Comparison of ENCODE assay signal across 10 cellular contexts in the genomic region with DNA sequence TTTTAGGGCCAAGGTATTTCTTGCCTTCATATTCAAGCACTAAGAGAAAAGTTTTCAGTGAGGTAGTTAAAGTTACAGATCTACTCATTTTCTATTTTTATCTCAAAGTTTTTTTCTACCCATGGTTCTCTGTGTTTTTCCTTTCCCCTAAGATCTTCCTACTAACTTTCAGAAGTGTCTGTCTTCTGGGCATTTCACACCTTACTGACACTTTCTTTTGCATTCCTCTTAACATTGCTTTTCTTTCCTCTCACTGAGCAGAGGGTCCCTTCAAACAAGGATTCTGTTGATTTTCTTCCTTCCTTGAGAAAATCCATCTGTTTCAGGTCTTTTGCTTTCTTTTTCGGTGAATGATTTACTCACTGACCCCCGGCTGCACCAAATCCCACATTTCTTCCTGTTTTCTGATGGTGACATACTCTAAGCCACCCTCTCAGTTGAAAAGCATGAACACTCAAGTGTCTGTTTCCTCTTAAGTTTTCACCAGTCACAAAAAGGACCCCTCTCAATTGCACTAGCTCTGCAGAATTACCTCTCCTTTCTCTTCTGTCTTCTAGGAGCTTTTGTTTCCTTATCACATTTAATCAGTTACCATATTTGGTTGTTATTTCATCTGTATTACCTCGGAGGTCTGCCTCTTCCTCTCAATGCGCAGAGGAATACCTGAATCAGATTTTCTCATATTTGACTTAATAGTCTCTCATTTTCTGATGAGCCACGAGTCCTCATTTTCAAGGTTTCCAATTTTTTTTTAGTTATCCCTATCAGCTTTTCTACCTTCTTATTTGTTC.
A peak's percentile ranks its signal among the peaks of the same experiment; 100 is the strongest.
DNase-seq lines count a peak whose midpoint lies in the region; ATAC-seq and TF ChIP-seq lines count a peak whose summit lies in the region.
"Had no signal": no experiment of that assay in that cellular context is flagged by ENCODE, and none has a peak within 500 bp of the region (broad histone marks: within the 10 kb centered on the region; RNA-seq: fewer than 3 reads in every experiment).

No MANE protein-coding gene starts in this region.

- no peak for ATAC-seq in GM23338
- no peak for ATAC-seq in activated CD8-positive, alpha-beta T cell treated with anti-CD3 and anti-CD28 coated beads, Interleukin-2, amount 10 ng/mL, durations not matched to agents 7 days and 5 days
- ATAC-seq: body of pancreas; stimulated activated memory B cell treated with anti-CD40 and anti-IgM and Interleukin-4, amounts not matched to agents 10 μg/mL and 1 μg/mL and 100 μg/mL, for 72 hours had no signal

- no peaks in the 10 kb centered on the region for H3K27me3 ChIP-seq in GM23338 (ENCODE audit: insufficient read depth)
- no peaks in the 10 kb centered on the region for H3K27me3 ChIP-seq in tibial artery
- H3K27me3 ChIP-seq: body of pancreas, right lobe of liver had no signal

- DNase-seq in DMS79 treated with DMSO at 0.1 percent for 48 hours (lab: John Stamatoyannopoulos, UW) (peak; percentile 27), GM23338 (ENCODE audit: low spot score) (no peak), myocyte (ENCODE audit: low read depth) (peak; percentile 11), COLO668 (lab: John Stamatoyannopoulos, UW; ENCODE audit: unreplicated experiment) (no peak), tibial artery (no peak), NCI-H2107 (lab: John Stamatoyannopoulos, UW) (no peak)
- DNase-seq in activated CD8-positive, alpha-beta T cell treated with anti-CD3 and anti-CD28 coated beads, Interleukin-2, amount 10 ng/mL, durations not matched to agents 7 days and 5 days = no peak
- DNase-seq: body of pancreas, right lobe of liver had no signal

- H3K4me1 ChIP-seq in GM23338 (ENCODE audit: insufficient read depth) = peaks cover 25% of the 10 kb centered on the region
- H3K4me1 ChIP-seq in tibial artery = peaks cover 0 to 13% (median 10%) of the 10 kb centered on the region in 4 donors
- H3K4me1 ChIP-seq: body of pancreas, right lobe of liver had no signal

- no peaks in the 10 kb centered on the region for H4K20me1 ChIP-seq in GM23338 (replicated peaks; ENCODE audit: insufficient read depth)

- H3K9me3 Mint-ChIP-seq in GM23338 = peaks cover 19% of the 10 kb centered on the region; the same call in 2 of the 3 replicates
- no peaks in the 10 kb centered on the region for H3K9me3 Mint-ChIP-seq in activated CD8-positive, alpha-beta T cell treated with anti-CD3 and anti-CD28 coated beads, Interleukin-2, amount 10 ng/mL, durations not matched to agents 7 days and 5 days (ENCODE audit: insufficient read depth)

- H3K27ac ChIP-seq in GM23338 (ENCODE audit: low read depth) (no peak overlapping the region), tibial artery (peak overlapping the region in 1 of 2 donors; percentile 14)
- H3K27ac ChIP-seq: body of pancreas, right lobe of liver had no signal

- peaks cover 29% of the 10 kb centered on the region for H3K4me1 Mint-ChIP-seq in GM23338
- H3K4me1 Mint-ChIP-seq in activated CD8-positive, alpha-beta T cell treated with anti-CD3 and anti-CD28 coated beads, Interleukin-2, amount 10 ng/mL, durations not matched to agents 7 days and 5 days (ENCODE audit: low read depth) = peaks cover 10% of the 10 kb centered on the region

- no peak overlapping the region; the same call in 1 of the 2 replicates for H2AFZ ChIP-seq in GM23338

- H3K36me3 Mint-ChIP-seq in GM23338 (ENCODE audit: low read depth) = peaks cover 7% of the 10 kb centered on the region; the same call in 2 of the 3 replicates
- no peaks in the 10 kb centered on the region for H3K36me3 Mint-ChIP-seq in activated CD8-positive, alpha-beta T cell treated with anti-CD3 and anti-CD28 coated beads, Interleukin-2, amount 10 ng/mL, durations not matched to agents 7 days and 5 days (ENCODE audit: low read depth)
- H3K36me3 Mint-ChIP-seq: stimulated activated memory B cell treated with anti-CD40 and anti-IgM and Interleukin-4, amounts not matched to agents 10 μg/mL and 1 μg/mL and 100 μg/mL, for 72 hours had no signal

- no peaks in the 10 kb centered on the region for H3K9me2 ChIP-seq in GM23338 (ENCODE audit: insufficient read depth)

- H3K4me3 ChIP-seq in GM23338 (no peak overlapping the region), tibial artery (peak overlapping the region in 1 of 2 donors; percentile 13)
- H3K4me3 ChIP-seq: body of pancreas, right lobe of liver had no signal

- H3K79me2 ChIP-seq in GM23338 (replicated peaks; ENCODE audit: insufficient read depth) = no peaks in the 10 kb centered on the region

- no peaks in the 10 kb centered on the region for H3F3A ChIP-seq in GM23338 (replicated peaks; ENCODE audit: low read depth)

- H3K9me3 ChIP-seq in tibial artery = no peaks in the 10 kb centered on the region
- H3K9me3 ChIP-seq: body of pancreas, right lobe of liver had no signal

- intact Hi-C loops in tibial artery (cut with DNase I; ENCODE audit: low total_unique reads) = no loop called here

- no peaks in the 10 kb centered on the region for H3K36me3 ChIP-seq in GM23338 (ENCODE audit: insufficient read depth)
- H3K36me3 ChIP-seq in tibial artery = no peaks in the 10 kb centered on the region
- H3K36me3 ChIP-seq: right lobe of liver had no signal

- POLR2A ChIA-PET in activated CD8-positive, alpha-beta T cell treated with anti-CD3 and anti-CD28 coated beads, Interleukin-2, amount 10 ng/mL, durations not matched to agents 7 days and 5 days (lab: Charles Lee) = no interaction called here

- no peak overlapping the region for H3K4me3 Mint-ChIP-seq in GM23338
- peak overlapping the region; percentile 6 for H3K4me3 Mint-ChIP-seq in activated CD8-positive, alpha-beta T cell treated with anti-CD3 and anti-CD28 coated beads, Interleukin-2, amount 10 ng/mL, durations not matched to agents 7 days and 5 days
- H3K4me3 Mint-ChIP-seq: stimulated activated memory B cell treated with anti-CD40 and anti-IgM and Interleukin-4, amounts not matched to agents 10 μg/mL and 1 μg/mL and 100 μg/mL, for 72 hours had no signal

- peaks cover 1% of the 10 kb centered on the region for H3K27me3 Mint-ChIP-seq in GM23338 (ENCODE audit: insufficient read depth, low read depth, poor library complexity)
- no peaks in the 10 kb centered on the region for H3K27me3 Mint-ChIP-seq in activated CD8-positive, alpha-beta T cell treated with anti-CD3 and anti-CD28 coated beads, Interleukin-2, amount 10 ng/mL, durations not matched to agents 7 days and 5 days (ENCODE audit: low read depth)
- H3K27me3 Mint-ChIP-seq: stimulated activated memory B cell treated with anti-CD40 and anti-IgM and Interleukin-4, amounts not matched to agents 10 μg/mL and 1 μg/mL and 100 μg/mL, for 72 hours had no signal

- peak overlapping the region; percentile 28; the same call in 1 of the 2 replicates for H3K27ac Mint-ChIP-seq in GM23338
- no peak overlapping the region for H3K27ac Mint-ChIP-seq in activated CD8-positive, alpha-beta T cell treated with anti-CD3 and anti-CD28 coated beads, Interleukin-2, amount 10 ng/mL, durations not matched to agents 7 days and 5 days
- H3K27ac Mint-ChIP-seq: stimulated activated memory B cell treated with anti-CD40 and anti-IgM and Interleukin-4, amounts not matched to agents 10 μg/mL and 1 μg/mL and 100 μg/mL, for 72 hours had no signal

- CTCF ChIA-PET in activated CD8-positive, alpha-beta T cell treated with anti-CD3 and anti-CD28 coated beads, Interleukin-2, amount 10 ng/mL, durations not matched to agents 7 days and 5 days (lab: Charles Lee) = no interaction called here

- no peak for TF ChIP-seq CTCF in GM23338 (conservative IDR thresholded peaks at IDR 0.05; ENCODE audit: low read depth in 2 of 2)
- TF ChIP-seq CTCF in tibial artery (IDR thresholded peaks at IDR 0.05) = no peak

- no peak overlapping the region for H3K4me2 ChIP-seq in GM23338

TF ChIP-seq in GM23338, 12 proteins besides CTCF, POLR2A, EP300 and RAD21 (continues in another document):
- no peak for TF ChIP-seq ZNF331 (CRISPR knock-in tag; IDR thresholded peaks at IDR 0.05; ENCODE audit: low read depth)
- no peak for TF ChIP-seq POLR2AphosphoS5 (IDR thresholded peaks at IDR 0.05; ENCODE audit: low read depth)
- TF ChIP-seq, protein P1, sequence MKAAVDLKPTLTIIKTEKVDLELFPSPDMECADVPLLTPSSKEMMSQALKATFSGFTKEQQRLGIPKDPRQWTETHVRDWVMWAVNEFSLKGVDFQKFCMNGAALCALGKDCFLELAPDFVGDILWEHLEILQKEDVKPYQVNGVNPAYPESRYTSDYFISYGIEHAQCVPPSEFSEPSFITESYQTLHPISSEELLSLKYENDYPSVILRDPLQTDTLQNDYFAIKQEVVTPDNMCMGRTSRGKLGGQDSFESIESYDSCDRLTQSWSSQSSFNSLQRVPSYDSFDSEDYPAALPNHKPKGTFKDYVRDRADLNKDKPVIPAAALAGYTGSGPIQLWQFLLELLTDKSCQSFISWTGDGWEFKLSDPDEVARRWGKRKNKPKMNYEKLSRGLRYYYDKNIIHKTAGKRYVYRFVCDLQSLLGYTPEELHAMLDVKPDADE (IDR thresholded peaks at IDR 0.05) = no peak
- TF ChIP-seq, protein P2, sequence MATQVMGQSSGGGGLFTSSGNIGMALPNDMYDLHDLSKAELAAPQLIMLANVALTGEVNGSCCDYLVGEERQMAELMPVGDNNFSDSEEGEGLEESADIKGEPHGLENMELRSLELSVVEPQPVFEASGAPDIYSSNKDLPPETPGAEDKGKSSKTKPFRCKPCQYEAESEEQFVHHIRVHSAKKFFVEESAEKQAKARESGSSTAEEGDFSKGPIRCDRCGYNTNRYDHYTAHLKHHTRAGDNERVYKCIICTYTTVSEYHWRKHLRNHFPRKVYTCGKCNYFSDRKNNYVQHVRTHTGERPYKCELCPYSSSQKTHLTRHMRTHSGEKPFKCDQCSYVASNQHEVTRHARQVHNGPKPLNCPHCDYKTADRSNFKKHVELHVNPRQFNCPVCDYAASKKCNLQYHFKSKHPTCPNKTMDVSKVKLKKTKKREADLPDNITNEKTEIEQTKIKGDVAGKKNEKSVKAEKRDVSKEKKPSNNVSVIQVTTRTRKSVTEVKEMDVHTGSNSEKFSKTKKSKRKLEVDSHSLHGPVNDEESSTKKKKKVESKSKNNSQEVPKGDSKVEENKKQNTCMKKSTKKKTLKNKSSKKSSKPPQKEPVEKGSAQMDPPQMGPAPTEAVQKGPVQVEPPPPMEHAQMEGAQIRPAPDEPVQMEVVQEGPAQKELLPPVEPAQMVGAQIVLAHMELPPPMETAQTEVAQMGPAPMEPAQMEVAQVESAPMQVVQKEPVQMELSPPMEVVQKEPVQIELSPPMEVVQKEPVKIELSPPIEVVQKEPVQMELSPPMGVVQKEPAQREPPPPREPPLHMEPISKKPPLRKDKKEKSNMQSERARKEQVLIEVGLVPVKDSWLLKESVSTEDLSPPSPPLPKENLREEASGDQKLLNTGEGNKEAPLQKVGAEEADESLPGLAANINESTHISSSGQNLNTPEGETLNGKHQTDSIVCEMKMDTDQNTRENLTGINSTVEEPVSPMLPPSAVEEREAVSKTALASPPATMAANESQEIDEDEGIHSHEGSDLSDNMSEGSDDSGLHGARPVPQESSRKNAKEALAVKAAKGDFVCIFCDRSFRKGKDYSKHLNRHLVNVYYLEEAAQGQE (IDR thresholded peaks at IDR 0.05; ENCODE audit: unreplicated experiment) = no peak
- TF ChIP-seq NANOG (IDR thresholded peaks at IDR 0.05; ENCODE audit: borderline replicate concordance) = no peak

Comparison
In these comparisons a context has a peak if more than half of its experiments do, and no peak if none do; other contexts are left out.
1. DNase-seq: peak in DMS79 treated with DMSO at 0.1 percent for 48 hours (single experiment) and myocyte (single experiment); none in GM23338 (single experiment), activated CD8-positive, alpha-beta T cell treated with anti-CD3 and anti-CD28 coated beads, Interleukin-2, amount 10 ng/mL, durations not matched to agents 7 days and 5 days (single experiment), COLO668 (single experiment), tibial artery (0 of 2) and NCI-H2107 (single experiment).